In genomic region chr20:2287504-2287903, GRCh38 we compare ENCODE assay signal across 23 cellular contexts. TPM values are rescaled to one million over a fixed set of nuclear protein-coding genes. Genes with fewer than 3 reads are reported as not detected.
A peak's percentile ranks its signal among the peaks of the same experiment; 100 is the strongest.
DNase-seq lines count a peak whose midpoint lies in the region; TF ChIP-seq lines count a peak whose summit lies in the region.
"Had no signal": no experiment of that assay in that cellular context is flagged by ENCODE, and none has a peak within 500 bp of the region (broad histone marks: within the 10 kb centered on the region; RNA-seq: fewer than 3 reads in every experiment).

No MANE protein-coding gene starts in this region.

- DNase-seq in CD14-positive monocyte (ENCODE audit: low spot score): no peak
- no peak for DNase-seq in HuH-7.5 (ENCODE audit: low spot score)
- DNase-seq in stimulated activated CD4-positive, alpha-beta T cell treated with anti-CD3 and anti-CD28 coated beads, Interleukin-4, amount 100 ng/mL, for 4 hours: no peak
- DNase-seq: 8988T; ACHN; BE2C; CD4-positive, alpha-beta memory T cell; CD4-positive, CD25-positive, alpha-beta regulatory T cell; CD8-positive, alpha-beta memory T cell; COR-L47; DMS 273 treated with DMSO at 0.1 percent for 48 hours; DMS153; DMS53; DMS79; DND-41; EL; GDM1 had no signal

- peak overlapping the region; percentile 78 to 96 (median 88); a peak in 20 of 22 replicates for H3K27ac ChIP-seq in BLaER1 treated with 17β-estradiol and CSF1 and Interleukin-3, amounts not matched to agents 10 nM and 100 nM
- peak overlapping the region; percentile 99 for H3K27ac ChIP-seq in neutrophil
- H3K27ac ChIP-seq: BLaER1, C4-2B had no signal

- H3K9me3 Mint-ChIP-seq in CD14-positive monocyte: no peaks in the 10 kb centered on the region
- H3K9me3 Mint-ChIP-seq: CD8-positive, alpha-beta memory T cell had no signal

- H3K4me3 ChIP-seq in BLaER1 treated with 17β-estradiol and CSF1 and Interleukin-3, amounts not matched to agents 10 nM and 100 nM: no peak overlapping the region
- H3K4me3 ChIP-seq in neutrophil (ENCODE audit: low read depth in 1 of 2, low read length in 1 of 2): no peak overlapping the region
- H3K4me3 ChIP-seq: BLaER1, GM12878 had no signal

- H3K4me3 Mint-ChIP-seq in CD14-positive monocyte: no peak overlapping the region
- H3K4me3 Mint-ChIP-seq: CD4-positive, alpha-beta memory T cell; CD4-positive, CD25-positive, alpha-beta regulatory T cell; CD8-positive, alpha-beta memory T cell had no signal

- H3K36me3 Mint-ChIP-seq in CD14-positive monocyte: peaks cover 0 to 4% of the 10 kb centered on the region in 2 donors
- H3K36me3 Mint-ChIP-seq: CD4-positive, alpha-beta memory T cell; CD4-positive, CD25-positive, alpha-beta regulatory T cell; CD8-positive, alpha-beta memory T cell had no signal

- intact Hi-C loops in CD14-positive monocyte (cut with micrococcal nuclease): loop anchor here in 1 of 2 donors (5.0 to 10.0 kb wide), 2 partner anchors 35 to 57 kb away; no protein-coding TSS in a partner anchor

- H4K20me1 ChIP-seq in BLaER1 treated with 17β-estradiol and CSF1 and Interleukin-3, amounts not matched to agents 10 nM and 100 nM: no peaks in the 10 kb centered on the region
- H4K20me1 ChIP-seq: BLaER1 had no signal

- no peaks in the 10 kb centered on the region for H3K9me3 ChIP-seq in BLaER1 treated with 17β-estradiol and CSF1 and Interleukin-3, amounts not matched to agents 10 nM and 100 nM (replicated peaks in 1 of 11)
- no peaks in the 10 kb centered on the region for H3K9me3 ChIP-seq in neutrophil
- H3K9me3 ChIP-seq: BE2C, BLaER1 had no signal

- peaks cover 0 to 2% (median 0%) of the 10 kb centered on the region in 3 donors for H3K27me3 Mint-ChIP-seq in CD14-positive monocyte (ENCODE audit: low read depth in 3 of 3)

- TF ChIP-seq CTCF in CD14-positive monocyte (IDR thresholded peaks at IDR 0.05) (no peak), neutrophil (IDR thresholded peaks at IDR 0.05) (no peak)

- no peaks in the 10 kb centered on the region for H3K27me3 ChIP-seq in BLaER1 treated with 17β-estradiol and CSF1 and Interleukin-3, amounts not matched to agents 10 nM and 100 nM
- no peaks in the 10 kb centered on the region for H3K27me3 ChIP-seq in neutrophil
- H3K27me3 ChIP-seq: BE2C, BLaER1 had no signal

- peak overlapping the region in 6 of 7 donors; percentile 97 to 99 (median 99) for H3K27ac Mint-ChIP-seq in CD14-positive monocyte
- H3K27ac Mint-ChIP-seq: CD4-positive, alpha-beta memory T cell; CD4-positive, CD25-positive, alpha-beta regulatory T cell; CD8-positive, alpha-beta memory T cell had no signal

- no peaks in the 10 kb centered on the region for H3K36me3 ChIP-seq in BLaER1 treated with 17β-estradiol and CSF1 and Interleukin-3, amounts not matched to agents 10 nM and 100 nM
- H3K36me3 ChIP-seq in neutrophil: no peaks in the 10 kb centered on the region
- H3K36me3 ChIP-seq: BE2C, BLaER1 had no signal

- H3K4me1 ChIP-seq in BLaER1 treated with 17β-estradiol and CSF1 and Interleukin-3, amounts not matched to agents 10 nM and 100 nM: peaks cover 28 to 82% (median 66%) of the 10 kb centered on the region in 10 experiments
- H3K4me1 ChIP-seq in neutrophil (ENCODE audit: control insufficient read depth in 1 of 2, insufficient read depth in 1 of 2, low read depth in 1 of 2, low read length in 1 of 2): peaks cover 58 to 61% of the 10 kb centered on the region in 2 experiments
- H3K4me1 ChIP-seq: BE2C had no signal

- H3K9ac ChIP-seq in BLaER1 treated with 17β-estradiol and CSF1 and Interleukin-3, amounts not matched to agents 10 nM and 100 nM: peak overlapping the region in 5 of 11 experiments; percentile 39 to 68 (median 62); a peak in 7 of 22 replicates
- H3K9ac ChIP-seq: BLaER1 had no signal

- peak overlapping the region in 9 of 11 experiments; percentile 71 to 92 (median 82); a peak in 17 of 22 replicates for H3K4me2 ChIP-seq in BLaER1 treated with 17β-estradiol and CSF1 and Interleukin-3, amounts not matched to agents 10 nM and 100 nM
- H3K4me2 ChIP-seq: BLaER1 had no signal

- H3K4me1 Mint-ChIP-seq in CD14-positive monocyte: peaks cover 46% of the 10 kb centered on the region
- H3K4me1 Mint-ChIP-seq: CD4-positive, alpha-beta memory T cell; CD8-positive, alpha-beta memory T cell had no signal

RNA-seq across cellular contexts. Expression of gene TGM3, which starts 8.3 kb away (rescaled TPM):
- not detected for polyA plus RNA-seq in CD14-positive monocyte
- polyA plus RNA-seq: AG04450; CD4-positive, alpha-beta memory T cell; CD4-positive, CD25-positive, alpha-beta regulatory T cell; CD8-positive, alpha-beta memory T cell; GM12878 had no signal
